15 cellular contexts compared by ENCODE assay signal in genomic region chr12:121432740-121433476, GRCh38. TPM values are rescaled to one million over a fixed set of nuclear protein-coding genes. Genes with fewer than 3 reads are reported as not detected.
DNase-seq lines count a peak whose midpoint lies in the region; ATAC-seq lines count a peak whose summit lies in the region.
"Had no signal": no experiment of that assay in that cellular context is flagged by ENCODE, and none has a peak within 500 bp of the region (broad histone marks: within the 10 kb centered on the region; RNA-seq: fewer than 3 reads in every experiment).

No MANE protein-coding gene starts in this region.

- intact Hi-C loops in CD4-positive, alpha-beta memory T cell (cut with micrococcal nuclease) = no loop called here
- intact Hi-C loops in activated T-helper 2 cell treated with anti-CD3 and anti-CD28 coated beads, Interferon-gamma antibody, Interleukin-2, Interleukin-4, amounts not matched to agents 10 μg/mL and 5 μg/mL and 100 μg/mL, durations not matched to agents 14 hours and 24 hours and 36 hours (cut with micrococcal nuclease) = no loop called here
- intact Hi-C loops in naive thymus-derived CD4-positive, alpha-beta T cell (cut with micrococcal nuclease) = no loop called here

- H3K9me3 Mint-ChIP-seq in CD4-positive, alpha-beta memory T cell = peaks cover 0 to 4% (median 0%) of the 10 kb centered on the region in 8 donors
- H3K9me3 Mint-ChIP-seq in activated T-helper 2 cell treated with anti-CD3 and anti-CD28 coated beads, Interferon-gamma antibody, Interleukin-2, Interleukin-4, amounts not matched to agents 10 μg/mL and 5 μg/mL and 100 μg/mL, durations not matched to agents 14 hours and 24 hours and 36 hours = peaks cover 14% of the 10 kb centered on the region
- H3K9me3 Mint-ChIP-seq in naive thymus-derived CD4-positive, alpha-beta T cell = peaks cover 0 to 11% (median 0%) of the 10 kb centered on the region in 11 donors

- peaks cover 98 to 100% (median 100%) of the 10 kb centered on the region in 11 experiments for H3K36me3 ChIP-seq in BLaER1 treated with 17β-estradiol and CSF1 and Interleukin-3, amounts not matched to agents 10 nM and 100 nM
- peaks cover 45% of the 10 kb centered on the region for H3K36me3 ChIP-seq in CD4-positive, alpha-beta memory T cell (ENCODE audit: insufficient read depth, low read length)
- peaks cover 14 to 73% (median 23%) of the 10 kb centered on the region in 3 experiments for H3K36me3 ChIP-seq in naive thymus-derived CD4-positive, alpha-beta T cell (ENCODE audit: control insufficient read depth in 2 of 3, insufficient read depth in 3 of 3, low read length in 3 of 3)

- H3K4me1 Mint-ChIP-seq in CD4-positive, alpha-beta memory T cell = peaks cover 0 to 6% (median 1%) of the 10 kb centered on the region in 4 donors
- H3K4me1 Mint-ChIP-seq in activated T-helper 2 cell treated with anti-CD3 and anti-CD28 coated beads, Interferon-gamma antibody, Interleukin-2, Interleukin-4, amounts not matched to agents 10 μg/mL and 5 μg/mL and 100 μg/mL, durations not matched to agents 14 hours and 24 hours and 36 hours (ENCODE audit: low read depth) = no peaks in the 10 kb centered on the region
- H3K4me1 Mint-ChIP-seq in naive thymus-derived CD4-positive, alpha-beta T cell = peaks cover 0 to 12% (median 0%) of the 10 kb centered on the region in 7 donors

- DNase-seq in CD4-positive, alpha-beta memory T cell = peak in 1 of 5 donors; percentile 22
- DNase-seq in activated T-helper 2 cell treated with anti-CD3 and anti-CD28 coated beads, Interferon-gamma antibody, Interleukin-2, Interleukin-4, amounts not matched to agents 10 μg/mL and 5 μg/mL and 100 μg/mL, durations not matched to agents 14 hours and 24 hours and 36 hours (ENCODE audit: low spot score) = no peak
- no peak for DNase-seq in naive thymus-derived CD4-positive, alpha-beta T cell
- DNase-seq in NOMO-1 treated with dmso at 0.1 percent for 144 hours (lab: John Stamatoyannopoulos, UW; ENCODE audit: unreplicated experiment) = no peak
- no peak for DNase-seq in RKO (ENCODE audit: low spot score)
- DNase-seq: activated T-cell treated with anti-CD3 and anti-CD28 coated beads for 4 hours; C1 segment of cervical spinal cord; heart left ventricle; lower lobe of right lung; NCI-H524 treated with DMSO at 0.1 percent for 48 hours; stimulated activated CD4-positive, alpha-beta T cell treated with anti-CD3 and anti-CD28 coated beads, Interleukin-2, amount 100 ng/mL, for 24 hours had no signal

- no peak for ATAC-seq in naive thymus-derived CD4-positive, alpha-beta T cell
- ATAC-seq in GM19467 (IDR thresholded peaks at IDR 0.05; ENCODE audit: unreplicated experiment) = no peak
- ATAC-seq: activated CD4-positive, CD25-positive, alpha-beta regulatory T cell treated with anti-CD3 and anti-CD28 coated beads, Interleukin-2, amount 50 U/mL, for 24 hours; lower lobe of right lung had no signal

- peak overlapping the region; percentile 3 to 81 (median 64) for H3K27ac Mint-ChIP-seq in CD4-positive, alpha-beta memory T cell
- H3K27ac Mint-ChIP-seq in activated T-helper 2 cell treated with anti-CD3 and anti-CD28 coated beads, Interferon-gamma antibody, Interleukin-2, Interleukin-4, amounts not matched to agents 10 μg/mL and 5 μg/mL and 100 μg/mL, durations not matched to agents 14 hours and 24 hours and 36 hours = peak overlapping the region; percentile 6
- H3K27ac Mint-ChIP-seq in naive thymus-derived CD4-positive, alpha-beta T cell = peak overlapping the region in 8 of 9 donors; percentile 14 to 84 (median 72)

- peaks cover 0 to 40% (median 10%) of the 10 kb centered on the region in 11 experiments; a peak in 11 of 22 replicates for H4K20me1 ChIP-seq in BLaER1 treated with 17β-estradiol and CSF1 and Interleukin-3, amounts not matched to agents 10 nM and 100 nM

- peak overlapping the region in 5 of 11 experiments; percentile 24 to 50 (median 43); a peak in 10 of 22 replicates for H3K9ac ChIP-seq in BLaER1 treated with 17β-estradiol and CSF1 and Interleukin-3, amounts not matched to agents 10 nM and 100 nM

- H3K4me2 ChIP-seq in BLaER1 treated with 17β-estradiol and CSF1 and Interleukin-3, amounts not matched to agents 10 nM and 100 nM = peak overlapping the region; percentile 22 to 57 (median 33); a peak in 19 of 22 replicates

- H3K4me3 Mint-ChIP-seq in CD4-positive, alpha-beta memory T cell = peak overlapping the region in 1 of 8 donors; percentile 63
- H3K4me3 Mint-ChIP-seq in activated T-helper 2 cell treated with anti-CD3 and anti-CD28 coated beads, Interferon-gamma antibody, Interleukin-2, Interleukin-4, amounts not matched to agents 10 μg/mL and 5 μg/mL and 100 μg/mL, durations not matched to agents 14 hours and 24 hours and 36 hours (ENCODE audit: low read depth) = no peak overlapping the region
- no peak overlapping the region for H3K4me3 Mint-ChIP-seq in naive thymus-derived CD4-positive, alpha-beta T cell

- peaks cover 66 to 84% of the 10 kb centered on the region in 2 donors for H3K36me3 Mint-ChIP-seq in CD4-positive, alpha-beta memory T cell
- H3K36me3 Mint-ChIP-seq in activated T-helper 2 cell treated with anti-CD3 and anti-CD28 coated beads, Interferon-gamma antibody, Interleukin-2, Interleukin-4, amounts not matched to agents 10 μg/mL and 5 μg/mL and 100 μg/mL, durations not matched to agents 14 hours and 24 hours and 36 hours (ENCODE audit: low read depth) = peaks cover 93% of the 10 kb centered on the region
- peaks cover 11 to 70% (median 43%) of the 10 kb centered on the region in 5 donors for H3K36me3 Mint-ChIP-seq in naive thymus-derived CD4-positive, alpha-beta T cell

- H3K27me3 Mint-ChIP-seq in CD4-positive, alpha-beta memory T cell = no peaks in the 10 kb centered on the region
- no peaks in the 10 kb centered on the region for H3K27me3 Mint-ChIP-seq in activated T-helper 2 cell treated with anti-CD3 and anti-CD28 coated beads, Interferon-gamma antibody, Interleukin-2, Interleukin-4, amounts not matched to agents 10 μg/mL and 5 μg/mL and 100 μg/mL, durations not matched to agents 14 hours and 24 hours and 36 hours (ENCODE audit: low read depth)
- H3K27me3 Mint-ChIP-seq in naive thymus-derived CD4-positive, alpha-beta T cell = no peaks in the 10 kb centered on the region

- H3K9me3 ChIP-seq in BLaER1 treated with 17β-estradiol and CSF1 and Interleukin-3, amounts not matched to agents 10 nM and 100 nM (replicated peaks in 1 of 11) = peaks cover 7 to 23% (median 18%) of the 10 kb centered on the region in 11 experiments
- H3K9me3 ChIP-seq in CD4-positive, alpha-beta memory T cell (ENCODE audit: control insufficient read depth in 1 of 2, low read length in 2 of 2) = no peaks in the 10 kb centered on the region
- H3K9me3 ChIP-seq in naive thymus-derived CD4-positive, alpha-beta T cell (ENCODE audit: control insufficient read depth in 2 of 3, low read length in 3 of 3) = no peaks in the 10 kb centered on the region
- H3K9me3 ChIP-seq: heart left ventricle, lower lobe of right lung, suprapubic skin had no signal

- peak overlapping the region in 9 of 11 experiments; percentile 21 to 73 (median 65); a peak in 17 of 22 replicates for H3K27ac ChIP-seq in BLaER1 treated with 17β-estradiol and CSF1 and Interleukin-3, amounts not matched to agents 10 nM and 100 nM
- H3K27ac ChIP-seq in CD4-positive, alpha-beta memory T cell (ENCODE audit: low read depth, low read length) = no peak overlapping the region
- H3K27ac ChIP-seq in naive thymus-derived CD4-positive, alpha-beta T cell (ENCODE audit: low read depth, low read length) = peak overlapping the region; percentile 38
- H3K27ac ChIP-seq: heart left ventricle, lower lobe of right lung, suprapubic skin had no signal

- H3K4me1 ChIP-seq in BLaER1 treated with 17β-estradiol and CSF1 and Interleukin-3, amounts not matched to agents 10 nM and 100 nM = peaks cover 16 to 34% (median 25%) of the 10 kb centered on the region in 10 experiments
- H3K4me1 ChIP-seq in CD4-positive, alpha-beta memory T cell (ENCODE audit: insufficient read depth, low read length) = no peaks in the 10 kb centered on the region
- no peaks in the 10 kb centered on the region for H3K4me1 ChIP-seq in naive thymus-derived CD4-positive, alpha-beta T cell (ENCODE audit: control insufficient read depth in 2 of 2, insufficient read depth in 2 of 2, low read length in 2 of 2)
- H3K4me1 ChIP-seq: heart left ventricle, lower lobe of right lung, suprapubic skin had no signal

- CTCF ChIA-PET in CD4-positive, alpha-beta memory T cell (lab: Charles Lee; ENCODE audit: partially characterized antibody) = interaction anchor here (0.6 to 4.2 kb wide), 3 partner anchors 10 to 382 kb away, joined by 4 to 24 read pairs (median 4); no protein-coding TSS in a partner anchor
- CTCF ChIA-PET in naive thymus-derived CD4-positive, alpha-beta T cell (lab: Charles Lee) = interaction anchor here (2.1 kb wide), 1 partner anchor 10 kb away, joined by 10 read pairs; no protein-coding TSS in a partner anchor

- H3K27me3 ChIP-seq in BLaER1 treated with 17β-estradiol and CSF1 and Interleukin-3, amounts not matched to agents 10 nM and 100 nM = no peaks in the 10 kb centered on the region
- no peaks in the 10 kb centered on the region for H3K27me3 ChIP-seq in CD4-positive, alpha-beta memory T cell (ENCODE audit: insufficient read depth, low read length)
- H3K27me3 ChIP-seq in naive thymus-derived CD4-positive, alpha-beta T cell (ENCODE audit: control insufficient read depth in 2 of 2, insufficient read depth in 2 of 2, low read length in 2 of 2) = no peaks in the 10 kb centered on the region
- H3K27me3 ChIP-seq: heart left ventricle, suprapubic skin had no signal

- H3K4me3 ChIP-seq in BLaER1 treated with 17β-estradiol and CSF1 and Interleukin-3, amounts not matched to agents 10 nM and 100 nM = no peak overlapping the region
- no peak overlapping the region for H3K4me3 ChIP-seq in CD4-positive, alpha-beta memory T cell (ENCODE audit: low read length in 2 of 2)
- no peak overlapping the region for H3K4me3 ChIP-seq in naive thymus-derived CD4-positive, alpha-beta T cell (ENCODE audit: low read length)
- H3K4me3 ChIP-seq: heart left ventricle, lower lobe of right lung, suprapubic skin had no signal

- POLR2A ChIA-PET in CD4-positive, alpha-beta memory T cell (lab: Charles Lee; ENCODE audit: partially characterized antibody) = interaction anchor here (1.0 to 1.1 kb wide), 2 partner anchors 33 to 81 kb away, joined by 3 to 5 read pairs; partner anchors contain the start of genes ANAPC5 and RNF34
- POLR2A ChIA-PET in naive thymus-derived CD4-positive, alpha-beta T cell (lab: Charles Lee) = no interaction called here

RNA-seq across cellular contexts. Expression of gene RNF34, which starts 33.0 kb away (rescaled TPM):
- 10 to 100 TPM; 88.6 to 95.3 TPM for total RNA-seq in CD4-positive, alpha-beta memory T cell
- polyA plus RNA-seq in CD4-positive, alpha-beta memory T cell = 10 to 100 TPM; 61.3 to 84.7 TPM
- 74.1 and 78.3 TPM in 2 replicates for total RNA-seq in activated T-helper 2 cell treated with anti-CD3 and anti-CD28 coated beads, Interferon-gamma antibody, Interleukin-2, Interleukin-4, amounts not matched to agents 10 μg/mL and 5 μg/mL and 100 μg/mL, durations not matched to agents 14 hours and 24 hours and 36 hours
- 10 to 100 TPM; 61.1 to 98.4 (median 81.7) TPM for total RNA-seq in naive thymus-derived CD4-positive, alpha-beta T cell
- 10 to 100 TPM; 42.5 to 74.4 TPM for polyA plus RNA-seq in naive thymus-derived CD4-positive, alpha-beta T cell

Comparison
In these comparisons a context has a peak if more than half of its experiments do, and no peak if none do; other contexts are left out.
1. H3K27ac Mint-ChIP-seq: peak in every context shown above with its lines; median percentile 72 in naive thymus-derived CD4-positive, alpha-beta T cell; 64 in CD4-positive, alpha-beta memory T cell; 6 in activated T-helper 2 cell treated with anti-CD3 and anti-CD28 coated beads, Interferon-gamma antibody, Interleukin-2, Interleukin-4, amounts not matched to agents 10 μg/mL and 5 μg/mL and 100 μg/mL, durations not matched to agents 14 hours and 24 hours and 36 hours.